In the genomic region with DNA sequence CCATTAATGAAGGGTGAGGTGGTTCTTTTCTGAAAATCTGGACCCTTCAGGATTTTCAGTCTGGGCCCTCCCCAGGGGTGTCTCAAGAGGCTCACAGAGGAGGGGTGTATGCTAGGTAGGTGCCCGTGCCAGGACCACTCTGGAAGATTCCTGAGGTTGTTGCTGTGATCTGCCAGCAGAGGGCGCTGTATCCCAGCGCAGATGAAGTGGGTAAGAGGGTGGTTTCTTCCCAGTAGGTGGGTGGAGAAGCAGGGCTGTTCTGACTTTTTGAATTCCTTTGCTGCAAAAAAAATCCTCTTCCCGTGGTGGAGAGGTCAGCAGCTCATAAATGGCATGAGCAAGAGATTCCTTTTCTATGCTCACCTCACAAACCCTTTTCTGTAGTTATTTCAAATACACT, we compare ENCODE assay signal across 8 cellular contexts. TPM values are rescaled to one million over a fixed set of nuclear protein-coding genes. Genes with fewer than 3 reads are reported as not detected.
DNase-seq lines count a peak whose midpoint lies in the region; ATAC-seq and TF ChIP-seq lines count a peak whose summit lies in the region.

No MANE protein-coding gene starts in this region.

- H3K27me3 ChIP-seq in MG63 (no peaks in the 10 kb centered on the region), lung (ENCODE audit: control insufficient read depth, insufficient read depth) (no peaks in the 10 kb centered on the region), thoracic aorta (replicated peaks; ENCODE audit: insufficient read depth) (no peaks in the 10 kb centered on the region)

- ATAC-seq in lung (ENCODE audit: insufficient read depth, low FRiP score) (peak; percentile 72), thoracic aorta (ENCODE audit: insufficient number of reproducible peaks, low FRiP score, low read depth) (no peak), HG03097 (IDR thresholded peaks at IDR 0.05; ENCODE audit: low FRiP score, unreplicated experiment) (no peak)

- DNase-seq in NCI-H2081 (lab: John Stamatoyannopoulos, UW): peak; percentile 25 to 27
- DNase-seq in NCI-H2081 treated with DMSO at 0.1 percent for 48 hours (lab: John Stamatoyannopoulos, UW): no peak
- DNase-seq in MG63: peak; percentile 11
- peak; percentile 45 for DNase-seq in activated CD4-positive, CD25-positive, alpha-beta regulatory T cell treated with anti-CD3 and anti-CD28 coated beads, Interleukin-2, amount 50 U/mL, for 72 hours
- peak; percentile 69 for DNase-seq in choroid plexus epithelial cell (ENCODE audit: low read depth)
- no peak for DNase-seq in lung (ENCODE audit: low spot score)
- no peak for DNase-seq in thoracic aorta (ENCODE audit: low spot score)

- H3K27ac ChIP-seq in lung (ENCODE audit: low read depth in 1 of 2, low read length in 1 of 2) (no peak overlapping the region), thoracic aorta (no peak overlapping the region)

- 5 to 12% methylated on average over 4 of the region's 4 CpGs for WGBS in lung, 2 donors

- H3K36me3 ChIP-seq in MG63 (no peaks in the 10 kb centered on the region), lung (ENCODE audit: control insufficient read depth in 2 of 2, insufficient read depth in 2 of 2, low read length in 2 of 2) (no peaks in the 10 kb centered on the region), thoracic aorta (no peaks in the 10 kb centered on the region)

- H3K4me1 ChIP-seq in lung (ENCODE audit: control insufficient read depth in 2 of 2, insufficient read depth in 2 of 2, low read length in 2 of 2) (peaks cover 0 to under 1% of the 10 kb centered on the region in 2 donors), thoracic aorta (ENCODE audit: control insufficient read depth in 1 of 2, low read depth in 2 of 2) (no peaks in the 10 kb centered on the region)

- TF ChIP-seq CTCF in choroid plexus epithelial cell (conservative IDR thresholded peaks at IDR 0.05; ENCODE audit: low read depth, low read length) (peak; percentile 83), lung (IDR thresholded peaks at IDR 0.05; ENCODE audit: control extremely low read depth, extremely low read depth) (peak; percentile 54), thoracic aorta (IDR thresholded peaks at IDR 0.05) (peak; percentile 71)

- no peak overlapping the region for H3K4me3 ChIP-seq in MG63
- no peak overlapping the region for H3K4me3 ChIP-seq in choroid plexus epithelial cell (ENCODE audit: low read depth, low read length)
- H3K4me3 ChIP-seq in lung: no peak overlapping the region
- no peak overlapping the region for H3K4me3 ChIP-seq in thoracic aorta

- H3K9me3 ChIP-seq in MG63: no peaks in the 10 kb centered on the region
- H3K9me3 ChIP-seq in lung (ENCODE audit: control insufficient read depth in 2 of 2, insufficient read depth in 1 of 2, low read length in 1 of 2): no peaks in the 10 kb centered on the region
- no peaks in the 10 kb centered on the region for H3K9me3 ChIP-seq in thoracic aorta

RNA-seq across cellular contexts. Expression of gene SCML1, which starts 51.1 kb away (rescaled TPM):
- 24.7 and 32.8 TPM in 2 replicates for total RNA-seq in MG63 (2014; rRNA removed; shearing (Covaris generic); ENCODE audit: low replicate concordance)
- total RNA-seq in lung (10 to 100 TPM in 1 of 2 donors, 1 to 10 TPM in 1; 7.3 to 21.8 TPM), thoracic aorta (10 to 100 TPM in 1 of 2 donors, 1 to 10 TPM in 1; 5.6 to 20.1 TPM)
- 10 to 100 TPM in 1 of 2 donors, 1 to 10 TPM in 1; 6.5 to 30.8 TPM for polyA plus RNA-seq in lung

Comparison
In these comparisons a context has a peak if more than half of its experiments do, and no peak if none do; other contexts are left out.
1. DNase-seq: peak in NCI-H2081 (2 of 2), MG63 (single experiment), activated CD4-positive, CD25-positive, alpha-beta regulatory T cell treated with anti-CD3 and anti-CD28 coated beads, Interleukin-2, amount 50 U/mL, for 72 hours (single experiment) and choroid plexus epithelial cell (single experiment); none in NCI-H2081 treated with DMSO at 0.1 percent for 48 hours (single experiment), lung (single experiment) and thoracic aorta (single experiment).
2. Peak in every context shown above with its lines, with median percentiles within 50 percentile points of each other: CTCF ChIP-seq.